Comparison of ENCODE assay signal across 2 cellular contexts in the genomic region with DNA sequence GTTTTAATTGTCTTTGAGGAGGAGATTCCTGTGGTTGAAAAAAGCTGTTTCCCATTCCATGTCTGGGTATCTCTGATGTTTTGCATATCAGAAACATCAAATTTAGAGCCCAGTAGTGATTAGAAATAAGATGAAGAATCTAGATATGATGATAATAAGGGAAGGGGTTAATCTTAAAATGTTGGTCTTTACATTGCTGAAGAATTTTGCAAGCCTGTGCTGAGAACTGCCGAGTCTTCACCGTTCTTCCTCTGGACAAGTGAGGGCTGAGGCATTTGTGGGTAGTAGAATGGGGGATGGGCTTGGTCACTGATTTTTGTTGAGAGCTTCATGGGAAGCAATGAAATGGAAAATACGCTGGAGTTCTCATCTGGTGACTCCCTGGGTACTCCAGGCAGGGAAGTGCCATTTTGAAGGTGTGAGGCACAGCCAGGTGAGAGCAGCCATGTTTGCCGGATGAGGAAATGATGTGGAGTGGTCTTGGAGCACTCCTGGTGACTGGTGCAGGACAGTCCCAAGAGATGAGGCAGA.
TF ChIP-seq lines count a peak whose summit lies in the region.

No MANE protein-coding gene starts in this region.

TF ChIP-seq in H1, 55 proteins besides CTCF, POLR2A, EP300 and RAD21:
- TF ChIP-seq BACH1 (IDR thresholded peaks at IDR 0.05; ENCODE audit: low read length), result no peak
- TF ChIP-seq YY1 (IDR thresholded peaks at IDR 0.05; ENCODE audit: low read depth, low read length), result peak; percentile 69

TF ChIP-seq in HepG2, 621 proteins besides CTCF, POLR2A, EP300 and RAD21:
- no peak for TF ChIP-seq BHLHE40 (IDR thresholded peaks at IDR 0.05; ENCODE audit: low read length)
- no peak for TF ChIP-seq HNRNPL (IDR thresholded peaks at IDR 0.05; ENCODE audit: low read depth, low read length)
- TF ChIP-seq, protein P1, sequence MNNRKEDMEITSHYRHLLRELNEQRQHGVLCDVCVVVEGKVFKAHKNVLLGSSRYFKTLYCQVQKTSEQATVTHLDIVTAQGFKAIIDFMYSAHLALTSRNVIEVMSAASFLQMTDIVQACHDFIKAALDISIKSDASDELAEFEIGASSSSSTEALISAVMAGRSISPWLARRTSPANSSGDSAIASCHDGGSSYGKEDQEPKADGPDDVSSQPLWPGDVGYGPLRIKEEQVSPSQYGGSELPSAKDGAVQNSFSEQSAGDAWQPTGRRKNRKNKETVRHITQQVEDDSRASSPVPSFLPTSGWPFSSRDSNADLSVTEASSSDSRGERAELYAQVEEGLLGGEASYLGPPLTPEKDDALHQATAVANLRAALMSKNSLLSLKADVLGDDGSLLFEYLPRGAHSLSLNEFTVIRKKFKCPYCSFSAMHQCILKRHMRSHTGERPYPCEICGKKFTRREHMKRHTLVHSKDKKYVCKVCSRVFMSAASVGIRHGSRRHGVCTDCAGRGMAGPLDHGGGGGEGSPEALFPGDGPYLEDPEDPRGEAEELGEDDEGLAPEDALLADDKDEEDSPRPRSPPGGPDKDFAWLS (CRISPR knock-in tag; IDR thresholded peaks at IDR 0.05; ENCODE audit: borderline replicate concordance), result no peak
- TF ChIP-seq, protein P2, sequence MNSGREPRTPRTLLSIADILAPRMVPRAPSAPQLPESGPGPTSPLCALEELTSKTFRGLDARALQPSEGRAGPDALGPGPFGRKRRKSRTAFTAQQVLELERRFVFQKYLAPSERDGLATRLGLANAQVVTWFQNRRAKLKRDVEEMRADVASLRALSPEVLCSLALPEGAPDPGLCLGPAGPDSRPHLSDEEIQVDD (CRISPR knock-in tag; IDR thresholded peaks at IDR 0.05; ENCODE audit: borderline replicate concordance), result no peak
- TF ChIP-seq TCF7L2 (IDR thresholded peaks at IDR 0.05; ENCODE audit: low read depth, low read length), result no peak
- TF ChIP-seq ATRX (CRISPR knock-in tag; IDR thresholded peaks at IDR 0.05; ENCODE audit: borderline replicate concordance), result no peak
- TF ChIP-seq ZNF333 (CRISPR knock-in tag; IDR thresholded peaks at IDR 0.05; ENCODE audit: borderline replicate concordance), result no peak
- no peak for TF ChIP-seq FIP1L1 (IDR thresholded peaks at IDR 0.05; ENCODE audit: borderline replicate concordance, insufficient read depth, low read depth, low read length)
TF ChIP-seq in HepG2: peak in this region for 0.
